In the genomic region with DNA sequence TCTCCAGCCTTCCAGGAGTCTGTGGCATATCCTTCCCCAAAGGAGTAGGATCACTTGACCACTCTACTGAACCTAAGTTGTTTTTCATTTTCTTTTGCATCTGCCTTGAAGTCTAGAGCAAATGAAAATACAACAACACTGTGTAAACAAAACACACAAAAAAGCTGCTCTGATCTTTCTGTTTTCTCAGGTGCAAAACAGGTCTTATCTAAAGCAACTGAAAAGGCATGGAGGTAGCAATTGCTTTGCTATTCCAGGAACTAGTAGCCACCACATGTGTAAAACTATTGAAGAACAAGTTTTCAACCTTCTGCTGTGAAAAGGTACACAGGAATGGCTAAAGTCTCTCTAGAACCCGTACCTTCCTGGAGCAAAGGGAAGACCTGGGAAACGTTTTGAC, we compare ENCODE assay signal across 2 cellular contexts.
TF ChIP-seq lines count a peak whose summit lies in the region.

No MANE protein-coding gene starts in this region.

TF ChIP-seq in HCT116, 20 proteins besides CTCF, POLR2A, EP300 and RAD21 (continued from another document):
- TF ChIP-seq YY1 (IDR thresholded peaks at IDR 0.05; ENCODE audit: extremely low read depth, insufficient replicate concordance, low read depth, low read length): no peak
- no peak for TF ChIP-seq SP1 (IDR thresholded peaks at IDR 0.05; ENCODE audit: low read depth)
- TF ChIP-seq, protein P1, sequence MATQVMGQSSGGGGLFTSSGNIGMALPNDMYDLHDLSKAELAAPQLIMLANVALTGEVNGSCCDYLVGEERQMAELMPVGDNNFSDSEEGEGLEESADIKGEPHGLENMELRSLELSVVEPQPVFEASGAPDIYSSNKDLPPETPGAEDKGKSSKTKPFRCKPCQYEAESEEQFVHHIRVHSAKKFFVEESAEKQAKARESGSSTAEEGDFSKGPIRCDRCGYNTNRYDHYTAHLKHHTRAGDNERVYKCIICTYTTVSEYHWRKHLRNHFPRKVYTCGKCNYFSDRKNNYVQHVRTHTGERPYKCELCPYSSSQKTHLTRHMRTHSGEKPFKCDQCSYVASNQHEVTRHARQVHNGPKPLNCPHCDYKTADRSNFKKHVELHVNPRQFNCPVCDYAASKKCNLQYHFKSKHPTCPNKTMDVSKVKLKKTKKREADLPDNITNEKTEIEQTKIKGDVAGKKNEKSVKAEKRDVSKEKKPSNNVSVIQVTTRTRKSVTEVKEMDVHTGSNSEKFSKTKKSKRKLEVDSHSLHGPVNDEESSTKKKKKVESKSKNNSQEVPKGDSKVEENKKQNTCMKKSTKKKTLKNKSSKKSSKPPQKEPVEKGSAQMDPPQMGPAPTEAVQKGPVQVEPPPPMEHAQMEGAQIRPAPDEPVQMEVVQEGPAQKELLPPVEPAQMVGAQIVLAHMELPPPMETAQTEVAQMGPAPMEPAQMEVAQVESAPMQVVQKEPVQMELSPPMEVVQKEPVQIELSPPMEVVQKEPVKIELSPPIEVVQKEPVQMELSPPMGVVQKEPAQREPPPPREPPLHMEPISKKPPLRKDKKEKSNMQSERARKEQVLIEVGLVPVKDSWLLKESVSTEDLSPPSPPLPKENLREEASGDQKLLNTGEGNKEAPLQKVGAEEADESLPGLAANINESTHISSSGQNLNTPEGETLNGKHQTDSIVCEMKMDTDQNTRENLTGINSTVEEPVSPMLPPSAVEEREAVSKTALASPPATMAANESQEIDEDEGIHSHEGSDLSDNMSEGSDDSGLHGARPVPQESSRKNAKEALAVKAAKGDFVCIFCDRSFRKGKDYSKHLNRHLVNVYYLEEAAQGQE (IDR thresholded peaks at IDR 0.05; ENCODE audit: low read depth): no peak
- TF ChIP-seq SIN3A (IDR thresholded peaks at IDR 0.05; ENCODE audit: low read depth): no peak
- TF ChIP-seq ZNF274 (IDR thresholded peaks at IDR 0.05; ENCODE audit: low read depth, low read length): no peak
- TF ChIP-seq, protein P2, sequence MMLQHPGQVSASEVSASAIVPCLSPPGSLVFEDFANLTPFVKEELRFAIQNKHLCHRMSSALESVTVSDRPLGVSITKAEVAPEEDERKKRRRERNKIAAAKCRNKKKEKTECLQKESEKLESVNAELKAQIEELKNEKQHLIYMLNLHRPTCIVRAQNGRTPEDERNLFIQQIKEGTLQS (IDR thresholded peaks at IDR 0.05): no peak
- no peak for TF ChIP-seq EZH2phosphoT487 (IDR thresholded peaks at IDR 0.05; ENCODE audit: borderline replicate concordance)
- no peak for TF ChIP-seq FOSL1 (IDR thresholded peaks at IDR 0.05; ENCODE audit: low read depth)
- TF ChIP-seq ELF1 (IDR thresholded peaks at IDR 0.05; ENCODE audit: borderline replicate concordance, low read depth): no peak
TF ChIP-seq in HCT116: peak in this region for 0.

TF ChIP-seq in H1, 55 proteins besides CTCF, POLR2A, EP300 and RAD21:
- no peak for TF ChIP-seq SIN3A (conservative IDR thresholded peaks at IDR 0.05 in 1 of 2, IDR thresholded peaks at IDR 0.05 in 1 of 2; ENCODE audit: low read depth in 1 of 2, low read length in 2 of 2)
- no peak for TF ChIP-seq SRF (IDR thresholded peaks at IDR 0.05; ENCODE audit: low read depth, low read length)
- TF ChIP-seq RBBP5 (IDR thresholded peaks at IDR 0.05; ENCODE audit: borderline replicate concordance, low read depth, low read length): no peak
- no peak for TF ChIP-seq KDM1A (IDR thresholded peaks at IDR 0.05; ENCODE audit: borderline replicate concordance, low read length)
